Comparison of ENCODE assay signal across 1 cellular context in the genomic region with DNA sequence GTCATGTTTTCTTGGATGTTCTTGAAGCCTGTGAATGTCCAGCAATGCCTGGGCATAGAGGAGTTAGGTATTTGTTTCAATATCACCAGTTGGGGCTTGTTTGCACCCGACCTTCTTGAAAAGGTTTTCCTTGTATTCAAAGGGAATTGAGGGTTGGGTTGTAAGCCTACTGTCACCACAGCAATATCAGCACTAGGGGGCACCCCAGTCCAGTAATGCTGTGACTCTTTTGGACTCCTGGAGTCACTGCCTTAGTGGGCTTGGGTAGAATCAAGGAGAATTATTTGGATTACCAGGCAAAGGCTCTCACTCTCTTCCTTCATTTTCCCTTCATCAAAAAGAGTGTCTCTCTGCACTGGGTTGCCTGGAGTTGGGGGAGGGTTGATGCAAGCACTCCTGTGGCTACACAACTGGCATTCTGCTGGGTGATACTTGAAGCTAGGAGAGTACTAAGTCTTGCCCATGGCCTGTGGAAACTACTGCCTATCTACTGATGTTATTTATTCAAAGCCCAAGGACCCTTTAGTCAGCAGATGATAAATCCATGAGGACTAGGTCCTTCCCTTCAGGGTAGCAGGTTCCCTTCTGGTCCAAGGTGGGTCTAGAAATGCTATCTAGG.
TF ChIP-seq lines count a peak whose summit lies in the region.

No MANE protein-coding gene starts in this region.

TF ChIP-seq in GM12878, 131 proteins besides CTCF, POLR2A, EP300 and RAD21:
- TF ChIP-seq RUNX3 (IDR thresholded peaks at IDR 0.05; ENCODE audit: low read length) (0 out of 2 replicates have a peak, but pooled peaks have one; percentile 27), SMC3 (IDR thresholded peaks at IDR 0.05; ENCODE audit: borderline replicate concordance, low read length) (peak; percentile 78)
- TF ChIP-seq, protein P1, sequence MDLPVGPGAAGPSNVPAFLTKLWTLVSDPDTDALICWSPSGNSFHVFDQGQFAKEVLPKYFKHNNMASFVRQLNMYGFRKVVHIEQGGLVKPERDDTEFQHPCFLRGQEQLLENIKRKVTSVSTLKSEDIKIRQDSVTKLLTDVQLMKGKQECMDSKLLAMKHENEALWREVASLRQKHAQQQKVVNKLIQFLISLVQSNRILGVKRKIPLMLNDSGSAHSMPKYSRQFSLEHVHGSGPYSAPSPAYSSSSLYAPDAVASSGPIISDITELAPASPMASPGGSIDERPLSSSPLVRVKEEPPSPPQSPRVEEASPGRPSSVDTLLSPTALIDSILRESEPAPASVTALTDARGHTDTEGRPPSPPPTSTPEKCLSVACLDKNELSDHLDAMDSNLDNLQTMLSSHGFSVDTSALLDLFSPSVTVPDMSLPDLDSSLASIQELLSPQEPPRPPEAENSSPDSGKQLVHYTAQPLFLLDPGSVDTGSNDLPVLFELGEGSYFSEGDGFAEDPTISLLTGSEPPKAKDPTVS (IDR thresholded peaks at IDR 0.05; ENCODE audit: low read depth, low read length): no peak
